ENCODE assay signal across 8 cellular contexts in genomic region chr12:12265571-12266388, GRCh38. TPM values are rescaled to one million over a fixed set of nuclear protein-coding genes. Genes with fewer than 3 reads are reported as not detected.
DNase-seq lines count a peak whose midpoint lies in the region; ATAC-seq, FAIRE-seq and TF ChIP-seq lines count a peak whose summit lies in the region.

No MANE protein-coding gene starts in this region.

- H3K9ac ChIP-seq in endocrine pancreas (ENCODE audit: control insufficient read depth, insufficient read depth, low read length): peak overlapping the region; percentile 72
- peak overlapping the region; percentile 81 to 89 for H3K9ac ChIP-seq in mucosa of rectum (ENCODE audit: low read depth in 1 of 2, low read length in 2 of 2)

- H3K4me1 ChIP-seq in SJSA1 (replicated peaks) (peaks cover 9% of the 10 kb centered on the region), endocrine pancreas (ENCODE audit: control insufficient read depth, insufficient read depth, low read length) (peaks cover 8% of the 10 kb centered on the region), mucosa of rectum (ENCODE audit: control insufficient read depth in 2 of 2, insufficient read depth in 2 of 2, low read length in 2 of 2) (peaks cover 4 to 13% of the 10 kb centered on the region in 2 donors)

- no peaks in the 10 kb centered on the region for H3K9me3 ChIP-seq in SJSA1 (replicated peaks)
- no peaks in the 10 kb centered on the region for H3K9me3 ChIP-seq in endocrine pancreas (ENCODE audit: control insufficient read depth, low read length)
- no peaks in the 10 kb centered on the region for H3K9me3 ChIP-seq in mucosa of rectum (ENCODE audit: control insufficient read depth in 2 of 2, low read length in 2 of 2)

- H3K36me3 ChIP-seq in SJSA1 (0 out of 2 replicates have a peak, but pooled peaks cover 3% of the 10 kb centered on the region), endocrine pancreas (ENCODE audit: control insufficient read depth, insufficient read depth, low read length) (no peaks in the 10 kb centered on the region), mucosa of rectum (ENCODE audit: control insufficient read depth in 2 of 2, insufficient read depth in 2 of 2, low read length in 2 of 2) (no peaks in the 10 kb centered on the region)

- FAIRE-seq in GM12891 (lab: Jason Lieb, UNC): peak; percentile 90

- no peak for ATAC-seq in HG02884 (IDR thresholded peaks at IDR 0.05; ENCODE audit: unreplicated experiment)
- ATAC-seq in GM19397 (IDR thresholded peaks at IDR 0.05; ENCODE audit: unreplicated experiment): no peak

- TF ChIP-seq POLR2A in GM12891 (IDR thresholded peaks at IDR 0.05; ENCODE audit: low read depth, low read length): no peak

- DNase-seq in AG08396 (ENCODE audit: low spot score): peak; percentile 45
- no peak for DNase-seq in GM12891 (ENCODE audit: insufficient read length, low spot score)
- DNase-seq in SJSA1 (ENCODE audit: low read depth in 1 of 2, low spot score in 2 of 2): peak in 1 of 2 experiments; percentile 36
- no peak for DNase-seq in NCI-H1048 (lab: John Stamatoyannopoulos, UW)

- H3K27me3 ChIP-seq in SJSA1 (replicated peaks) (no peaks in the 10 kb centered on the region), endocrine pancreas (ENCODE audit: control insufficient read depth, insufficient read depth, low read length) (no peaks in the 10 kb centered on the region), mucosa of rectum (ENCODE audit: control insufficient read depth in 2 of 2, insufficient read depth in 2 of 2, low read length in 2 of 2) (no peaks in the 10 kb centered on the region)

- peak overlapping the region; percentile 100; the same call in 1 of the 2 replicates for H3K27ac ChIP-seq in SJSA1
- peak overlapping the region; percentile 94 to 98 for H3K27ac ChIP-seq in mucosa of rectum (ENCODE audit: low read depth in 2 of 2, low read length in 2 of 2)

- H3K4me3 ChIP-seq in SJSA1 (peak overlapping the region; percentile 76), endocrine pancreas (ENCODE audit: control insufficient read depth, insufficient read depth, low read length) (peak overlapping the region; percentile 87), mucosa of rectum (ENCODE audit: low read length in 2 of 2) (peak overlapping the region; percentile 89 to 96)

TF ChIP-seq in GM12891, 5 proteins besides CTCF, POLR2A, EP300 and RAD21:
- no peak for TF ChIP-seq TAF1 (IDR thresholded peaks at IDR 0.05; ENCODE audit: low read depth, low read length)
- no peak for TF ChIP-seq PAX5 (IDR thresholded peaks at IDR 0.05; ENCODE audit: insufficient read depth, low read length, severe bottlenecking)
- TF ChIP-seq POLR2AphosphoS5 (IDR thresholded peaks at IDR 0.05; ENCODE audit: low read depth, low read length): no peak
- no peak for TF ChIP-seq SPI1 (IDR thresholded peaks at IDR 0.05; ENCODE audit: low read depth, low read length)
- no peak for TF ChIP-seq POU2F2 (IDR thresholded peaks at IDR 0.05; ENCODE audit: low read depth, low read length)

RNA-seq across cellular contexts. Expression of gene LRP6, which starts 1.1 kb away (rescaled TPM):
- 4.6 TPM for polyA plus RNA-seq in GM12891 (2012; ENCODE audit: low read depth, missing spikeins)
- total RNA-seq in SJSA1 (2014; rRNA removed; shearing (Covaris generic)): 25.2 and 31.3 TPM in 2 replicates
